Comparison of ENCODE assay signal across 12 cellular contexts in the genomic region with DNA sequence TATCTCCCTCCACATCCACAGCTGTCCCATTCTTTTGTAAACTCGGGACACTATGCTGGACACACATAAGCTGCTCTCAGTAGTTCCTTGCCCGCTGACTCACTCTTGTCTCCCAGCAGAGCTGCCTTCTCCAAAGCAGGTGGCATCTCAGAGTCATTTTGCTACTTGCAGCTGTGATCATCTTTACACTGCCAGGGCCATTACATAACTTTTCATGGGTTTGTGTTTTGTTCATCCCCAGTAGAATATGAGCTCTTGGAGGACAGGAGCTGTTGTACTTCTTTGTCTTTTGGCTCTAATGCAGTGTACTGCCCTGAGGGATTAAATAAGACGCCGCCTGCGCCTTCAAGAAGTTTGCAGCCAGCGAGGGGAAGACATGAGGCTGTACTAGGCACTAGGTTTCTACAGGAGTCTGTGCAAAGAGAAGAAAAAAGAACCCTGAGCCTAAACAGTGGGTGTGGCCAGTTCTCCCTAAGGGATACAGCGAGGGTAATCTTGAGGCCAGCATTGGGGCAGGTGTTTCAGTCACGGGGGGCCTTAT.
DNase-seq lines count a peak whose midpoint lies in the region; ATAC-seq and TF ChIP-seq lines count a peak whose summit lies in the region.
"Had no signal": no experiment of that assay in that cellular context is flagged by ENCODE, and none has a peak within 500 bp of the region (broad histone marks: within the 10 kb centered on the region; RNA-seq: fewer than 3 reads in every experiment).

No MANE protein-coding gene starts in this region.

- no peaks in the 10 kb centered on the region for H3K27me3 ChIP-seq in tibial artery

- H3K27ac ChIP-seq in tibial artery, result no peak overlapping the region

- H3K4me3 ChIP-seq in GM12865 (ENCODE audit: low read depth, low read length), result no peak overlapping the region
- H3K4me3 ChIP-seq in tibial artery, result no peak overlapping the region
- H3K4me3 ChIP-seq: K562 had no signal

- intact Hi-C loops in tibial artery (cut with DNase I; ENCODE audit: low total_unique reads), result no loop called here

- peak; percentile 77 for ATAC-seq in GM19463 (IDR thresholded peaks at IDR 0.05; ENCODE audit: unreplicated experiment)
- peak; percentile 58 for ATAC-seq in HG03196 (IDR thresholded peaks at IDR 0.05; ENCODE audit: unreplicated experiment)
- ATAC-seq: K562 had no signal

- no peaks in the 10 kb centered on the region for H3K9me3 ChIP-seq in tibial artery

- TF ChIP-seq CTCF in GM12865 (IDR thresholded peaks at IDR 0.05; ENCODE audit: insufficient read depth, low read depth, low read length, missing control alignments) (no peak), tibial artery (IDR thresholded peaks at IDR 0.05) (no peak)

- H3K4me1 ChIP-seq in tibial artery, result no peaks in the 10 kb centered on the region

- H3K36me3 ChIP-seq in tibial artery, result peaks cover 17 to 46% (median 27%) of the 10 kb centered on the region in 3 donors

- DNase-seq in GM12865 (ENCODE audit: low read depth), result peak; percentile 66
- DNase-seq in islet precursor cell, result peak; percentile 51
- no peak for DNase-seq in DMS79 treated with DMSO at 0.1 percent for 48 hours (lab: John Stamatoyannopoulos, UW)
- DNase-seq in tibial artery, result no peak
- no peak for DNase-seq in central memory CD4-positive, alpha-beta T cell
- DNase-seq in NCI-H69 (lab: John Stamatoyannopoulos, UW), result no peak
- DNase-seq: activated gamma-delta T cell; NK-92 treated with Interleukin-12 subunit alpha and Interleukin-12 subunit beta, amount 100 ng/mL, for 24 hours; T1000 had no signal

Comparison
In these comparisons a context has a peak if more than half of its experiments do, and no peak if none do; other contexts are left out.
1. DNase-seq: peak in GM12865 (single experiment) and islet precursor cell (single experiment); none in DMS79 treated with DMSO at 0.1 percent for 48 hours (single experiment), tibial artery (0 of 2), central memory CD4-positive, alpha-beta T cell (single experiment) and NCI-H69 (single experiment).